ENCODE assay signal across 22 cellular contexts in the genomic region with DNA sequence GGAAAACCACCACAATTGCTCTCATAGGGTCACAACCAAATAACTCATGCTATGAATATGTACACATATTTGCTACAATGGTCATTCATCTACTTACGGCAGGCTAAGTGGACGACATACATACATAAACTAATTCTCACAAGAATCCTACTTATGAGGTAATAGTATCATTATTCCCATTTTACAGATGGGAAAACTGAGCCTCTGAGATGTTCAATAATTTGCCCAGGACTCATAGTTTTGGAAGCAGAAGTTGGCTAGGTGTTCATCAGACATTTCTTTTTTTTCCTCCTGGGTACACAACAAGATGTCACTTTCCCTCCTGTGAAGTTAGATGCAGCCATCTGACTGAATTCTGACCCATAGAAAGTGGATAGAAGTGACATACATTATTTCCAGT.
"Had no signal": no experiment of that assay in that cellular context is flagged by ENCODE, and none has a peak within 500 bp of the region (broad histone marks: within the 10 kb centered on the region; RNA-seq: fewer than 3 reads in every experiment).

No MANE protein-coding gene starts in this region.

- H3K27ac ChIP-seq: KMS-11, RWPE1 had no signal

- H3K9ac ChIP-seq: KMS-11, SK-N-SH had no signal

- ATAC-seq: Panc1, PC-3 had no signal

- DNase-seq: Kasumi-1; MM.1S; NCI-H1092 treated with DMSO at 0.1 percent for 48 hours; NCI-H1436; NCI-H187; NCI-H2029; NCI-H2081 treated with DMSO at 0.1 percent for 48 hours; NCI-H2171; NCI-H226; NCI-H446; NCI-H510A; NCI-H524 treated with DMSO at 0.1 percent for 48 hours; NCI-H69; NCI-H774; NK-92 treated with Interleukin-12 subunit alpha and Interleukin-12 subunit beta, amount 100 ng/mL, for 24 hours; PC-3; SHP77; SK-N-SH; SW 1271 had no signal

- H3K9me3 ChIP-seq: SK-N-SH had no signal
